In genomic region chr22:35384567-35384966, GRCh38 we compare ENCODE assay signal across 23 cellular contexts. TPM values are rescaled to one million over a fixed set of nuclear protein-coding genes. Genes with fewer than 3 reads are reported as not detected.
DNase-seq lines count a peak whose midpoint lies in the region; ATAC-seq, FAIRE-seq and TF ChIP-seq lines count a peak whose summit lies in the region.
"Had no signal": no experiment of that assay in that cellular context is flagged by ENCODE, and none has a peak within 500 bp of the region (broad histone marks: within the 10 kb centered on the region; RNA-seq: fewer than 3 reads in every experiment).

No MANE protein-coding gene starts in this region.

- H3K4me3 ChIP-seq in GM23248 (no peak overlapping the region), adipocyte (ENCODE audit: low read length) (peak overlapping the region; percentile 97), HepG2 (replicated peaks in 1 of 3; ENCODE audit: insufficient read depth in 1 of 3, low read depth in 2 of 3, low read length in 3 of 3) (peak overlapping the region in 1 of 3 experiments; percentile 15; a peak in 1 of 6 replicates), retinal pigment epithelial cell (ENCODE audit: low read length) (no peak overlapping the region), left ventricle myocardium inferior (no peak overlapping the region), WERI-Rb-1 (ENCODE audit: low read depth, low read length) (no peak overlapping the region)
- H3K4me3 ChIP-seq: uterus had no signal

- no peak overlapping the region for H2AFZ ChIP-seq in GM23248
- no peak overlapping the region for H2AFZ ChIP-seq in HepG2 (ENCODE audit: low read length)

- H3K36me3 ChIP-seq in GM23248 (ENCODE audit: low read depth) (peaks cover 51% of the 10 kb centered on the region), adipocyte (ENCODE audit: control insufficient read depth, insufficient read depth, low read length, severe bottlenecking) (peaks cover 60% of the 10 kb centered on the region), HepG2 (replicated peaks in 1 of 2; ENCODE audit: control insufficient read depth in 1 of 2, insufficient read depth in 2 of 2, low read length in 2 of 2) (peaks cover 14 to 26% of the 10 kb centered on the region in 2 experiments), left ventricle myocardium inferior (peaks cover 14% of the 10 kb centered on the region), WERI-Rb-1 (no peaks in the 10 kb centered on the region)
- H3K36me3 ChIP-seq: uterus had no signal

- TF ChIP-seq CTCF in HepG2 (CRISPR knock-in tag; IDR thresholded peaks at IDR 0.05) (no peak), retinal pigment epithelial cell (conservative IDR thresholded peaks at IDR 0.05; ENCODE audit: low read depth, low read length) (no peak), left ventricle myocardium inferior (IDR thresholded peaks at IDR 0.05; ENCODE audit: borderline replicate concordance) (no peak), WERI-Rb-1 (IDR thresholded peaks at IDR 0.05; ENCODE audit: low read depth, low read length) (no peak)

- 84 to 85% methylated on average over 5 of the region's 5 CpGs for WGBS in GM23248 (ENCODE audit: low coverage in 1 of 2, low lambda C conversion rate in 2 of 2, missing lambda C conversion rate in 2 of 2), 2 experiments
- WGBS in HepG2 (ENCODE audit: low lambda C conversion rate): 86% methylated on average over 4 of the region's 5 CpGs

- in situ Hi-C loops in GM23248 (cut with MboI): no loop called here
- in situ Hi-C loops in HepG2 (cut with HindIII; ENCODE audit: extremely low pct_ligation_motif_present, low pct_unique_long_range_greater_than_20kb): no loop called here

- no peaks in the 10 kb centered on the region for H3K9me2 ChIP-seq in GM23248 (ENCODE audit: insufficient read depth)

- FAIRE-seq in HepG2 (lab: Jason Lieb, UNC): no peak
- FAIRE-seq: GM18507 had no signal

- H3K4me2 ChIP-seq in GM23248 (ENCODE audit: unreplicated experiment) (peak overlapping the region; percentile 3), HepG2 (ENCODE audit: low read depth, low read length) (peak overlapping the region; percentile 32; the same call in 1 of the 2 replicates)

- no peak for TF ChIP-seq RAD21 in HepG2 (CRISPR knock-in tag; IDR thresholded peaks at IDR 0.05)

- TF ChIP-seq EP300 in HepG2 (IDR thresholded peaks at IDR 0.05; ENCODE audit: low read depth in 2 of 2, low read length in 2 of 2): no peak
- no peak for TF ChIP-seq EP300 in HepG2 (CRISPR knock-in tag; IDR thresholded peaks at IDR 0.05; ENCODE audit: borderline replicate concordance)

- H3K9me3 ChIP-seq in GM23248 (ENCODE audit: low read depth) (no peaks in the 10 kb centered on the region), adipocyte (ENCODE audit: control insufficient read depth, low read length) (no peaks in the 10 kb centered on the region), HepG2 (ENCODE audit: low read length) (no peaks in the 10 kb centered on the region), left ventricle myocardium inferior (replicated peaks) (no peaks in the 10 kb centered on the region), WERI-Rb-1 (ENCODE audit: severe bottlenecking) (no peaks in the 10 kb centered on the region)
- H3K9me3 ChIP-seq: uterus had no signal

- DNase-seq in GM23248 (peak; percentile 19), adipocyte (ENCODE audit: low read depth) (no peak), HepG2 (ENCODE audit: low spot score) (no peak), retinal pigment epithelial cell (ENCODE audit: low read depth) (peak; percentile 55), left ventricle myocardium inferior (no peak), WERI-Rb-1 (no peak)
- no peak for DNase-seq in activated effector memory CD4-positive, alpha-beta T cell treated with anti-CD3 and anti-CD28 coated beads, Interleukin-2, amount 50 U/mL, for 16 hours
- DNase-seq: activated CD4-positive, alpha-beta T cell treated with anti-CD3 and anti-CD28 coated beads, Interleukin-2, amount 10 ng/mL, durations not matched to agents 24 days and 14 days; CD4-positive, CD25-positive, alpha-beta regulatory T cell; foreskin keratinocyte; HCEC 1CT; KG1; MV-4-11; NCI-H187 treated with DMSO at 0.1 percent for 48 hours; NCI-H345; occipital lobe; retina; stimulated activated CD4-positive, alpha-beta T cell treated with anti-CD3 and anti-CD28 coated beads, Interleukin-15, amount 100 ng/mL, for 24 hours; substantia nigra; uterus had no signal

- H3K27me3 ChIP-seq in GM23248 (replicated peaks; ENCODE audit: insufficient read depth): no peaks in the 10 kb centered on the region
- no peaks in the 10 kb centered on the region for H3K27me3 ChIP-seq in adipocyte (replicated peaks; ENCODE audit: control insufficient read depth, insufficient read depth, low read length)
- H3K27me3 ChIP-seq in HepG2 (ENCODE audit: control insufficient read depth in 1 of 2, insufficient read depth in 2 of 2, low read length in 2 of 2): no peaks in the 10 kb centered on the region; a peak in 1 of 5 replicates
- no peaks in the 10 kb centered on the region for H3K27me3 ChIP-seq in left ventricle myocardium inferior (ENCODE audit: low read depth)
- peaks cover 4% of the 10 kb centered on the region for H3K27me3 ChIP-seq in WERI-Rb-1 (ENCODE audit: insufficient read depth, low read depth, severe bottlenecking)
- H3K27me3 ChIP-seq: foreskin keratinocyte, uterus had no signal

- ATAC-seq in HepG2 (no peak), HG03039 (IDR thresholded peaks at IDR 0.05; ENCODE audit: unreplicated experiment) (no peak)
- ATAC-seq: foreskin keratinocyte had no signal

- H4K20me1 ChIP-seq in GM23248 (ENCODE audit: insufficient read depth) (no peaks in the 10 kb centered on the region), HepG2 (ENCODE audit: insufficient read depth, low read length) (peaks cover 4% of the 10 kb centered on the region; the same call in 1 of the 2 replicates)

- CTCF ChIA-PET in HepG2 (lab: Yijun Ruan, JAX; ENCODE audit: low intra/inter-chr PET ratio, low total read pairs): no interaction called here

- no peak overlapping the region; the same call in 1 of the 2 replicates for H3K27ac ChIP-seq in GM23248
- no peak overlapping the region for H3K27ac ChIP-seq in HepG2 (ENCODE audit: extremely low read length, insufficient read depth, low read length)
- H3K27ac ChIP-seq in left ventricle myocardium inferior (replicated peaks): no peak overlapping the region
- H3K27ac ChIP-seq in WERI-Rb-1: no peak overlapping the region
- H3K27ac ChIP-seq: epithelial cell of prostate, foreskin keratinocyte, uterus had no signal

- H3K9ac ChIP-seq in GM23248 (no peak overlapping the region), adipocyte (ENCODE audit: low read length) (peak overlapping the region; percentile 99), HepG2 (ENCODE audit: insufficient read depth, low read depth, low read length) (no peak overlapping the region)

- H3K79me2 ChIP-seq in GM23248 (ENCODE audit: insufficient read depth) (peaks cover 54% of the 10 kb centered on the region), HepG2 (ENCODE audit: insufficient read depth, low read length) (peaks cover 22% of the 10 kb centered on the region)

- H3K4me1 ChIP-seq in GM23248 (ENCODE audit: insufficient read depth) (peaks cover 17% of the 10 kb centered on the region), adipocyte (ENCODE audit: control insufficient read depth, insufficient read depth, low read length) (peaks cover 52% of the 10 kb centered on the region), HepG2 (ENCODE audit: insufficient read depth, low read length) (peaks cover 64% of the 10 kb centered on the region), left ventricle myocardium inferior (peaks cover 15% of the 10 kb centered on the region)
- H3K4me1 ChIP-seq: foreskin keratinocyte, uterus had no signal

- intact Hi-C loops in HepG2 (cut with micrococcal nuclease; ENCODE audit: unreplicated experiment): no loop called here
- intact Hi-C loops in left ventricle myocardium inferior (cut with micrococcal nuclease): no loop called here

- TF ChIP-seq POLR2A in HepG2 (IDR thresholded peaks at IDR 0.05; ENCODE audit: insufficient read depth in 1 of 2, low read depth in 2 of 2, low read length in 2 of 2): no peak

- POLR2A ChIA-PET in HepG2 (lab: Yijun Ruan, JAX): interaction anchor here (0.7 kb wide), 1 partner anchor 739 kb away, joined by 3 read pairs; no protein-coding TSS in a partner anchor

- BruUV-seq in HepG2 (replicated peaks; lab: Mats Ljungman, UMichigan): no TSS peak

- peaks cover 67% of the 10 kb centered on the region for H3F3A ChIP-seq in GM23248 (ENCODE audit: insufficient read depth)

RNA-seq across cellular contexts. Expression of gene HMOX1, which starts 3.7 kb away (rescaled TPM):
- total RNA-seq in GM23248 (2014; rRNA removed; shearing (Covaris generic)): 71.6 and 82.9 TPM in 2 replicates
- 44.3 and 46.6 TPM in 2 replicates for polyA plus RNA-seq in GM23248 (2016; fragmentation: Nextera tagmentation; extraction: Ambion mirVana)
- 53.6 and 54.1 TPM in 2 replicates for total RNA-seq in HepG2 (2016; rRNA removed; fragmentation: Illumina TruSeq; extraction: Trizol)
- 12.4 and 15.7 TPM in 2 replicates for total RNA-seq in HepG2 (2016; cell fraction: cytosol; rRNA removed; fragmentation: Illumina TruSeq; extraction: Trizol; ENCODE audit: low read depth)
- 43.9 and 54.4 TPM in 2 replicates for total RNA-seq in HepG2 (2016; cell fraction: insoluble cytoplasmic fraction; rRNA removed; fragmentation: Illumina TruSeq; extraction: Trizol)
- 23.2 and 25.0 TPM in 2 replicates for total RNA-seq in HepG2 (2016; cell fraction: membrane; rRNA removed; fragmentation: Illumina TruSeq; extraction: Trizol)
- total RNA-seq in HepG2 (2016; cell fraction: nucleus; rRNA removed; fragmentation: Illumina TruSeq; extraction: Trizol): 22.0 and 26.2 TPM in 2 replicates
- 60.5 and 67.4 TPM in 2 replicates for polyA plus RNA-seq in HepG2 (2011; rRNA removed)
- 42.4 and 72.7 TPM in 2 replicates for polyA plus RNA-seq in HepG2 (2011; cell fraction: cytosol; rRNA removed)
- 28.4 and 28.9 TPM in 2 replicates for polyA plus RNA-seq in HepG2 (2011; cell fraction: nucleus; rRNA removed)
- 27.8 and 42.7 TPM in 2 replicates for polyA plus RNA-seq in HepG2 (2012)
- 12.3 and 13.2 TPM in 2 replicates for polyA plus RNA-seq in HepG2 (2016; cell fraction: cytosol; fragmentation: Illumina TruSeq; extraction: Trizol; ENCODE audit: low read depth)
- polyA plus RNA-seq in HepG2 (2016; cell fraction: insoluble cytoplasmic fraction; fragmentation: Illumina TruSeq; extraction: Trizol; ENCODE audit: low read depth): 58.0 and 69.8 TPM in 2 replicates
- polyA plus RNA-seq in HepG2 (2016; cell fraction: membrane; fragmentation: Illumina TruSeq; extraction: Trizol; ENCODE audit: low read depth): 18.6 and 20.3 TPM in 2 replicates
- 47.4 and 49.7 TPM in 2 replicates for polyA plus RNA-seq in HepG2 (2016; cell fraction: nucleus; fragmentation: Illumina TruSeq; extraction: Trizol; ENCODE audit: insufficient read depth, low read depth)
- 12.4 and 47.0 TPM in 2 replicates for polyA minus RNA-seq in HepG2 (2011; rRNA and poly(A)+ RNA removed; ENCODE audit: low replicate concordance)
- polyA minus RNA-seq in HepG2 (2011; cell fraction: cytosol; rRNA and poly(A)+ RNA removed): 23.6 and 31.0 TPM in 2 replicates
- polyA minus RNA-seq in HepG2 (2011; cell fraction: nucleus; rRNA and poly(A)+ RNA removed): 8.1 and 10.9 TPM in 2 replicates
- 4.8 TPM for total RNA-seq in left ventricle myocardium inferior
- total RNA-seq: CD4-positive, CD25-positive, alpha-beta regulatory T cell had no signal

RNA-seq across cellular contexts. Expression of gene MCM5, which starts 15.4 kb away (rescaled TPM):
- 34.4 and 37.2 TPM in 2 replicates for total RNA-seq in GM23248 (2014; rRNA removed; shearing (Covaris generic))
- polyA plus RNA-seq in GM23248 (2016; fragmentation: Nextera tagmentation; extraction: Ambion mirVana) (48.4 and 51.5 TPM in 2 replicates), HepG2 (2011; rRNA removed) (35.0 and 40.2 TPM in 2 replicates)
- total RNA-seq in HepG2 (2016; rRNA removed; fragmentation: Illumina TruSeq; extraction: Trizol) (87.1 and 93.5 TPM in 2 replicates), left ventricle myocardium inferior (8.3 TPM)
- 36.4 and 41.9 TPM in 2 replicates for total RNA-seq in HepG2 (2016; cell fraction: cytosol; rRNA removed; fragmentation: Illumina TruSeq; extraction: Trizol; ENCODE audit: low read depth)
- 66.7 and 92.9 TPM in 2 replicates for total RNA-seq in HepG2 (2016; cell fraction: insoluble cytoplasmic fraction; rRNA removed; fragmentation: Illumina TruSeq; extraction: Trizol)
- 53.5 and 61.3 TPM in 2 replicates for total RNA-seq in HepG2 (2016; cell fraction: membrane; rRNA removed; fragmentation: Illumina TruSeq; extraction: Trizol)
- 65.1 and 73.9 TPM in 2 replicates for total RNA-seq in HepG2 (2016; cell fraction: nucleus; rRNA removed; fragmentation: Illumina TruSeq; extraction: Trizol)
- 19.1 and 35.5 TPM in 2 replicates for polyA plus RNA-seq in HepG2 (2011; cell fraction: cytosol; rRNA removed)
- 35.1 and 61.3 TPM in 2 replicates for polyA plus RNA-seq in HepG2 (2011; cell fraction: nucleus; rRNA removed)
- 24.2 and 36.5 TPM in 2 replicates for polyA plus RNA-seq in HepG2 (2012)
- polyA plus RNA-seq in HepG2 (2016; cell fraction: cytosol; fragmentation: Illumina TruSeq; extraction: Trizol; ENCODE audit: low read depth): 11.7 and 13.9 TPM in 2 replicates
- 62.2 and 92.9 TPM in 2 replicates for polyA plus RNA-seq in HepG2 (2016; cell fraction: insoluble cytoplasmic fraction; fragmentation: Illumina TruSeq; extraction: Trizol; ENCODE audit: low read depth)
- 18.4 and 22.6 TPM in 2 replicates for polyA plus RNA-seq in HepG2 (2016; cell fraction: membrane; fragmentation: Illumina TruSeq; extraction: Trizol; ENCODE audit: low read depth)
- 116 and 125 TPM in 2 replicates for polyA plus RNA-seq in HepG2 (2016; cell fraction: nucleus; fragmentation: Illumina TruSeq; extraction: Trizol; ENCODE audit: insufficient read depth, low read depth)
- polyA minus RNA-seq in HepG2 (2011; rRNA and poly(A)+ RNA removed; ENCODE audit: low replicate concordance): 190 and 207 TPM in 2 replicates
- 29.2 and 59.2 TPM in 2 replicates for polyA minus RNA-seq in HepG2 (2011; cell fraction: cytosol; rRNA and poly(A)+ RNA removed)
- 25.5 and 42.9 TPM in 2 replicates for polyA minus RNA-seq in HepG2 (2011; cell fraction: nucleus; rRNA and poly(A)+ RNA removed)

Comparison
In these comparisons a context has a peak if more than half of its experiments do, and no peak if none do; other contexts are left out.
1. DNase-seq: peak in GM23248 (single experiment) and retinal pigment epithelial cell (single experiment); none in adipocyte (single experiment), HepG2 (single experiment), left ventricle myocardium inferior (single experiment), WERI-Rb-1 (single experiment) and activated effector memory CD4-positive, alpha-beta T cell treated with anti-CD3 and anti-CD28 coated beads, Interleukin-2, amount 50 U/mL, for 16 hours (single experiment).